ENCODE assay signal across 9 cellular contexts in genomic region chr20:63973636-63974401, GRCh38. TPM values are rescaled to one million over a fixed set of nuclear protein-coding genes. Genes with fewer than 3 reads are reported as not detected.
A peak's percentile ranks its signal among the peaks of the same experiment; 100 is the strongest.
DNase-seq lines count a peak whose midpoint lies in the region; ATAC-seq and TF ChIP-seq lines count a peak whose summit lies in the region.
"Had no signal": no experiment of that assay in that cellular context is flagged by ENCODE, and none has a peak within 500 bp of the region (broad histone marks: within the 10 kb centered on the region; RNA-seq: fewer than 3 reads in every experiment).

No MANE protein-coding gene starts in this region.

- no peaks in the 10 kb centered on the region for H3K27me3 ChIP-seq in lower lobe of right lung (ENCODE audit: low read depth)

- in situ Hi-C loops in Caki2 (cut with HindIII; ENCODE audit: low pct_unique_long_range_greater_than_20kb, low sequenced_read_pairs), result no loop called here

- no peaks in the 10 kb centered on the region for H3K36me3 ChIP-seq in lower lobe of right lung

- peak; percentile 99 for TF ChIP-seq CTCF in lower lobe of right lung (IDR thresholded peaks at IDR 0.05)

- H3K27me3 Mint-ChIP-seq in activated CD8-positive, alpha-beta T cell treated with anti-CD3 and anti-CD28 coated beads, Interleukin-2, amount 10 ng/mL, durations not matched to agents 7 days and 5 days (ENCODE audit: low read depth), result no peaks in the 10 kb centered on the region

- DNase-seq in Caki2 (ENCODE audit: low read depth) (peak; percentile 86), NCI-H82 treated with DMSO at 0.1 percent for 48 hours (lab: John Stamatoyannopoulos, UW; ENCODE audit: unreplicated experiment) (peak; percentile 94), lower lobe of right lung (peak; percentile 93)
- DNase-seq in activated CD8-positive, alpha-beta T cell treated with anti-CD3 and anti-CD28 coated beads, Interleukin-2, amount 10 ng/mL, durations not matched to agents 7 days and 5 days, result peak; percentile 79
- DNase-seq in effector CD4-positive, alpha-beta T cell, result peak; percentile 78
- peak; percentile 58 to 74 (median 60) for DNase-seq in stimulated activated CD4-positive, alpha-beta T cell treated with anti-CD3 and anti-CD28 coated beads, TNF-alpha, amount 100 ng/mL, for 24 hours (ENCODE audit: low read depth in 3 of 3)

- peak overlapping the region; percentile 21 for H3K27ac ChIP-seq in lower lobe of right lung

- H3K9me3 Mint-ChIP-seq in activated CD8-positive, alpha-beta T cell treated with anti-CD3 and anti-CD28 coated beads, Interleukin-2, amount 10 ng/mL, durations not matched to agents 7 days and 5 days (ENCODE audit: insufficient read depth), result no peaks in the 10 kb centered on the region
- H3K9me3 Mint-ChIP-seq: T-helper 1 cell treated with Interleukin-12 subunit alpha and Interleukin-12 subunit beta and Interleukin-4 antibody, amounts not matched to agents 30 μg/mL and 1 μg/mL, for 36 hours had no signal

- peaks cover 52% of the 10 kb centered on the region for H3K4me1 Mint-ChIP-seq in activated CD8-positive, alpha-beta T cell treated with anti-CD3 and anti-CD28 coated beads, Interleukin-2, amount 10 ng/mL, durations not matched to agents 7 days and 5 days (ENCODE audit: low read depth)

- CTCF ChIA-PET in activated CD8-positive, alpha-beta T cell treated with anti-CD3 and anti-CD28 coated beads, Interleukin-2, amount 10 ng/mL, durations not matched to agents 7 days and 5 days (lab: Charles Lee), result interaction anchor here (0.6 to 3.7 kb wide), 22 partner anchors 12 to 456 kb away, joined by 3 to 17 read pairs (median 3); partner anchors contain the start of genes ARFRP1, C20orf204, PPDPF and PTK6

- H3K36me3 Mint-ChIP-seq in activated CD8-positive, alpha-beta T cell treated with anti-CD3 and anti-CD28 coated beads, Interleukin-2, amount 10 ng/mL, durations not matched to agents 7 days and 5 days (ENCODE audit: low read depth), result peaks cover 20% of the 10 kb centered on the region

- H3K4me1 ChIP-seq in lower lobe of right lung, result peaks cover 41% of the 10 kb centered on the region

- H3K4me3 ChIP-seq in lower lobe of right lung, result peak overlapping the region; percentile 45

- H3K4me3 Mint-ChIP-seq in activated CD8-positive, alpha-beta T cell treated with anti-CD3 and anti-CD28 coated beads, Interleukin-2, amount 10 ng/mL, durations not matched to agents 7 days and 5 days, result no peak overlapping the region
- H3K4me3 Mint-ChIP-seq: T-helper 1 cell treated with Interleukin-12 subunit alpha and Interleukin-12 subunit beta and Interleukin-4 antibody, amounts not matched to agents 30 μg/mL and 1 μg/mL, for 36 hours had no signal

- intact Hi-C loops in lower lobe of right lung (cut with DNase I), result no loop called here

- POLR2A ChIA-PET in activated CD8-positive, alpha-beta T cell treated with anti-CD3 and anti-CD28 coated beads, Interleukin-2, amount 10 ng/mL, durations not matched to agents 7 days and 5 days (lab: Charles Lee), result no interaction called here

- H3K9me3 ChIP-seq in lower lobe of right lung, result no peaks in the 10 kb centered on the region

- no peak overlapping the region for H3K27ac Mint-ChIP-seq in activated CD8-positive, alpha-beta T cell treated with anti-CD3 and anti-CD28 coated beads, Interleukin-2, amount 10 ng/mL, durations not matched to agents 7 days and 5 days

- peak; percentile 43 for ATAC-seq in HG03039 (IDR thresholded peaks at IDR 0.05; ENCODE audit: unreplicated experiment)
- ATAC-seq in activated CD8-positive, alpha-beta T cell treated with anti-CD3 and anti-CD28 coated beads, Interleukin-2, amount 10 ng/mL, durations not matched to agents 7 days and 5 days, result peak; percentile 54
- ATAC-seq in lower lobe of right lung, result peak; percentile 89 to 91
- ATAC-seq in HG03354 (IDR thresholded peaks at IDR 0.05; ENCODE audit: poor library complexity, severe bottlenecking, unreplicated experiment), result no peak

RNA-seq across cellular contexts. Expression of gene ZNF512B, which starts 4.1 kb away (rescaled TPM):
- total RNA-seq in Caki2 (2014; rRNA removed; shearing (Covaris generic); ENCODE audit: low replicate concordance), result 5.8 and 6.6 TPM in 2 replicates
- total RNA-seq in activated CD8-positive, alpha-beta T cell treated with anti-CD3 and anti-CD28 coated beads, Interleukin-2, amount 10 ng/mL, durations not matched to agents 7 days and 5 days, result 10 to 100 TPM; 12.0 to 12.1 TPM
- total RNA-seq in lower lobe of right lung, result 13.7 TPM

RNA-seq across cellular contexts. Expression of gene SAMD10, which starts 5.6 kb away (rescaled TPM):
- total RNA-seq in Caki2 (2014; rRNA removed; shearing (Covaris generic); ENCODE audit: low replicate concordance), result 0.95 and 1.2 TPM in 2 replicates
- total RNA-seq in activated CD8-positive, alpha-beta T cell treated with anti-CD3 and anti-CD28 coated beads, Interleukin-2, amount 10 ng/mL, durations not matched to agents 7 days and 5 days, result 10 to 100 TPM; 12.0 to 12.5 TPM
- total RNA-seq in lower lobe of right lung, result 3.6 TPM

RNA-seq across cellular contexts. Expression of gene PRPF6, which starts 7.1 kb away (rescaled TPM):
- total RNA-seq in Caki2 (2014; rRNA removed; shearing (Covaris generic); ENCODE audit: low replicate concordance), result 126 and 130 TPM in 2 replicates
- 10 to 100 TPM; 64.7 to 68.3 TPM for total RNA-seq in activated CD8-positive, alpha-beta T cell treated with anti-CD3 and anti-CD28 coated beads, Interleukin-2, amount 10 ng/mL, durations not matched to agents 7 days and 5 days
- 57.2 TPM for total RNA-seq in lower lobe of right lung

RNA-seq across cellular contexts. Expression of gene UCKL1, which starts 17.6 kb away (rescaled TPM):
- 31.0 and 46.9 TPM in 2 replicates for total RNA-seq in Caki2 (2014; rRNA removed; shearing (Covaris generic); ENCODE audit: low replicate concordance)
- 10 to 100 TPM; 41.1 to 45.4 TPM for total RNA-seq in activated CD8-positive, alpha-beta T cell treated with anti-CD3 and anti-CD28 coated beads, Interleukin-2, amount 10 ng/mL, durations not matched to agents 7 days and 5 days
- total RNA-seq in lower lobe of right lung, result 31.5 TPM
